1 cellular context compared by ENCODE assay signal in genomic region chr12:14839262-14839661, GRCh38.
TF ChIP-seq lines count a peak whose summit lies in the region.

No MANE protein-coding gene starts in this region.

TF ChIP-seq in A549, 52 proteins besides CTCF, POLR2A, EP300 and RAD21:
- TF ChIP-seq FOSL2 (IDR thresholded peaks at IDR 0.05) = no peak
- no peak for TF ChIP-seq FOSL2 (CRISPR knock-in tag; IDR thresholded peaks at IDR 0.05)
- no peak for TF ChIP-seq HOXB5 (CRISPR knock-in tag; IDR thresholded peaks at IDR 0.05)
- TF ChIP-seq RCOR1 (IDR thresholded peaks at IDR 0.05; ENCODE audit: low read depth, low read length) = no peak
- no peak for TF ChIP-seq BCL3 (IDR thresholded peaks at IDR 0.05)
- TF ChIP-seq BHLHE40 (IDR thresholded peaks at IDR 0.05; ENCODE audit: low read depth, low read length) = no peak
- no peak for TF ChIP-seq CEBPB (IDR thresholded peaks at IDR 0.05)
- no peak for TF ChIP-seq HOXA7 (CRISPR knock-in tag; IDR thresholded peaks at IDR 0.05)
- TF ChIP-seq ZC3H11A (IDR thresholded peaks at IDR 0.05) = no peak
